28 cellular contexts compared by ENCODE assay signal in the genomic region with DNA sequence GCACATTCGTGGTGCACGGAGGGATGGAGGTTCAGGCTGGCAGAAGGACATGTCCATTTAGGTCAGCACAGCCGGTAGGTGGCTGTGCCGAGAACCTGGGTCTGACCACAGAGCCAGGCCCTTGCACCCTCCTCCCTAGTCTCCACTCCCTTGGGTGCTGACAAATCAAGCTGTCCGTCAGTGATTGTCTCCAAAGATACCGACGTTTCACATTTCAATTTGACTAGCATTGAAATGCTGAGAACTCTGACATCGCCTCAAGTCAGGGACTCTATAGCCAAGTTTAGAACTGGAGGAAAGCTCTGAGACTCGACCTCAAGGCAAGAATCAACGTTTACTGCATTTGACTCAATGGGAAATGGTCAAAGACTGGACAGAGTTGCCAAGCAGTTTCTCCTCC.
DNase-seq lines count a peak whose midpoint lies in the region; ATAC-seq, FAIRE-seq and TF ChIP-seq lines count a peak whose summit lies in the region.
"Had no signal": no experiment of that assay in that cellular context is flagged by ENCODE, and none has a peak within 500 bp of the region (broad histone marks: within the 10 kb centered on the region; RNA-seq: fewer than 3 reads in every experiment).

No MANE protein-coding gene starts in this region.

- BruUV-seq in HepG2 (replicated peaks; lab: Mats Ljungman, UMichigan): no TSS peak

- H3K9me3 ChIP-seq in H1 (ENCODE audit: insufficient read depth in 2 of 2, low read depth in 1 of 2, low read length in 1 of 2) (no peaks in the 10 kb centered on the region), HepG2 (ENCODE audit: low read length) (no peaks in the 10 kb centered on the region), kidney (ENCODE audit: control insufficient read depth in 1 of 2, low read length in 2 of 2) (no peaks in the 10 kb centered on the region)
- H3K9me3 ChIP-seq: esophagus squamous epithelium, left lung, vagina had no signal

- POLR2A ChIA-PET in H1 (lab: Charles Lee; ENCODE audit: partially characterized antibody) (no interaction called here), HepG2 (lab: Yijun Ruan, JAX) (no interaction called here)

- H3K36me3 ChIP-seq in H1 (ENCODE audit: control insufficient read depth in 2 of 4, insufficient read depth in 4 of 4, low read length in 3 of 4) (no peaks in the 10 kb centered on the region), HepG2 (replicated peaks in 1 of 2; ENCODE audit: control insufficient read depth in 1 of 2, insufficient read depth in 2 of 2, low read length in 2 of 2) (no peaks in the 10 kb centered on the region), kidney (ENCODE audit: control insufficient read depth in 1 of 2, insufficient read depth in 2 of 2, low read length in 2 of 2) (no peaks in the 10 kb centered on the region)
- H3K36me3 ChIP-seq: esophagus squamous epithelium, left lung, vagina had no signal

- H4K5ac ChIP-seq in H1 (ENCODE audit: insufficient read length, low read depth, low read length): no peak overlapping the region

- no peak overlapping the region for H3K14ac ChIP-seq in H1 (ENCODE audit: insufficient read length)

- no peak overlapping the region for H2BK20ac ChIP-seq in H1 (ENCODE audit: low read length)

- H3K9ac ChIP-seq in H1 (replicated peaks in 1 of 4; ENCODE audit: extremely low read depth in 1 of 4, low read depth in 3 of 4, low read length in 3 of 4): no peak overlapping the region
- H3K9ac ChIP-seq in HepG2 (ENCODE audit: insufficient read depth, low read depth, low read length): no peak overlapping the region
- H3K9ac ChIP-seq in kidney (ENCODE audit: low read length in 2 of 2): no peak overlapping the region

- 0 out of 2 replicates have a peak overlapping the region, but pooled peaks have one; percentile 10 for H2BK12ac ChIP-seq in H1 (ENCODE audit: low read depth, low read length)

- no peak overlapping the region for H3K4me3 ChIP-seq in GM12865 (ENCODE audit: low read depth, low read length)
- H3K4me3 ChIP-seq in H1 (ENCODE audit: extremely low read depth in 1 of 4, insufficient read depth in 2 of 4, low read depth in 3 of 4, low read length in 4 of 4): no peak overlapping the region
- H3K4me3 ChIP-seq in HepG2 (replicated peaks in 1 of 3; ENCODE audit: insufficient read depth in 1 of 3, low read depth in 2 of 3, low read length in 3 of 3): no peak overlapping the region
- H3K4me3 ChIP-seq in kidney (ENCODE audit: low read length in 2 of 2): no peak overlapping the region
- H3K4me3 ChIP-seq: coronary artery, esophagus squamous epithelium, left lung, SK-N-MC, vagina had no signal

- TF ChIP-seq POLR2A in H1 (IDR thresholded peaks at IDR 0.05; ENCODE audit: control extremely low read depth in 1 of 2, low read depth in 2 of 2, low read length in 2 of 2) (no peak), HepG2 (IDR thresholded peaks at IDR 0.05; ENCODE audit: insufficient read depth in 1 of 2, low read depth in 2 of 2, low read length in 2 of 2) (no peak)

- peak; percentile 34 for ATAC-seq in GM21515 (IDR thresholded peaks at IDR 0.05; ENCODE audit: unreplicated experiment)
- ATAC-seq in HG03095 (IDR thresholded peaks at IDR 0.05; ENCODE audit: unreplicated experiment): peak; percentile 42
- ATAC-seq in HepG2: no peak
- no peak for ATAC-seq in HG03342 (IDR thresholded peaks at IDR 0.05; ENCODE audit: unreplicated experiment)
- ATAC-seq: left lung; naive thymus-derived CD4-positive, alpha-beta T cell; stimulated activated naive CD8-positive, alpha-beta T cell treated with anti-CD3 and anti-CD28 coated beads, Interleukin-15, Interleukin-2, amounts not matched to agents 100 U/mL and 50 U/mL, for 24 hours had no signal

- peak overlapping the region; percentile 26 for H4K91ac ChIP-seq in H1 (replicated peaks; ENCODE audit: insufficient read length, low read length)

- TF ChIP-seq EP300 in H1 (IDR thresholded peaks at IDR 0.05; ENCODE audit: borderline replicate concordance in 1 of 2, low read depth in 2 of 2, low read length in 2 of 2) (no peak), HepG2 (IDR thresholded peaks at IDR 0.05; ENCODE audit: low read depth in 2 of 2, low read length in 2 of 2) (no peak), HepG2 (CRISPR knock-in tag; IDR thresholded peaks at IDR 0.05; ENCODE audit: borderline replicate concordance) (no peak)

- TF ChIP-seq RAD21 in H1 (IDR thresholded peaks at IDR 0.05 in 1 of 2, conservative IDR thresholded peaks at IDR 0.05 in 1 of 2; ENCODE audit: low read depth in 2 of 2, low read length in 2 of 2): no peak
- TF ChIP-seq RAD21 in HepG2 (CRISPR knock-in tag; IDR thresholded peaks at IDR 0.05): no peak

- peak; percentile 38 for DNase-seq in GM12865 (ENCODE audit: low read depth)
- no peak for DNase-seq in H1 (ENCODE audit: low read depth in 1 of 2, low spot score in 2 of 2)
- DNase-seq in HepG2 (ENCODE audit: low spot score): no peak
- no peak for DNase-seq in kidney
- DNase-seq in DMS153 treated with DMSO at 0.1 percent for 48 hours (lab: John Stamatoyannopoulos, UW; ENCODE audit: unreplicated experiment): no peak
- DNase-seq: ACHN; amniotic stem cell; C1 segment of cervical spinal cord; Calu3; esophagus squamous epithelium; HFFc6; naive thymus-derived CD4-positive, alpha-beta T cell; NCI-H1092; NCI-H1930; NCI-H69; retina; stimulated activated CD4-positive, alpha-beta T cell treated with anti-CD3 and anti-CD28 coated beads, Interleukin-4, amount 100 ng/mL, for 1 hour; stimulated activated naive CD8-positive, alpha-beta T cell treated with anti-CD3 and anti-CD28 coated beads, Interleukin-15, Interleukin-2, amounts not matched to agents 100 U/mL and 50 U/mL, for 24 hours had no signal

- CTCF ChIA-PET in H1 (lab: Charles Lee; ENCODE audit: partially characterized antibody) (no interaction called here), HepG2 (lab: Yijun Ruan, JAX; ENCODE audit: low intra/inter-chr PET ratio, low total read pairs) (no interaction called here)

- H3K79me2 ChIP-seq in H1 (ENCODE audit: control insufficient read depth in 1 of 2, insufficient read depth in 2 of 2, low read length in 2 of 2): no peaks in the 10 kb centered on the region
- no peaks in the 10 kb centered on the region for H3K79me2 ChIP-seq in HepG2 (ENCODE audit: insufficient read depth, low read length)

- H2BK15ac ChIP-seq in H1 (ENCODE audit: low read length): peak overlapping the region; percentile 31; the same call in 1 of the 2 replicates

- TF ChIP-seq CTCF in GM12865 (IDR thresholded peaks at IDR 0.05; ENCODE audit: insufficient read depth, low read depth, low read length, missing control alignments): no peak
- no peak for TF ChIP-seq CTCF in H1 (IDR thresholded peaks at IDR 0.05; ENCODE audit: control extremely low read depth in 1 of 3, insufficient read depth in 1 of 3, low read depth in 1 of 3, low read length in 3 of 3)
- TF ChIP-seq CTCF in HepG2 (CRISPR knock-in tag; IDR thresholded peaks at IDR 0.05): no peak
- TF ChIP-seq CTCF in kidney (IDR thresholded peaks at IDR 0.05; ENCODE audit: borderline replicate concordance, extremely low read depth, insufficient read depth): no peak

- WGBS in H1 (ENCODE audit: extremely low coverage in 1 of 2, insufficient coverage in 1 of 2, insufficient read length in 1 of 2, insufficient replicate concordance in 2 of 2, low coverage in 1 of 2, low lambda C conversion rate in 2 of 2, missing lambda C conversion rate in 1 of 2), 2 experiments: 89% methylated on average over 10 of the region's 10 CpGs; no CpG with 5 or more reads in 1 of the 2 experiments
- WGBS in HepG2 (ENCODE audit: low lambda C conversion rate): 30% methylated on average over 2 of the region's 10 CpGs

- in situ Hi-C loops in HepG2 (cut with HindIII; ENCODE audit: extremely low pct_ligation_motif_present, low pct_unique_long_range_greater_than_20kb): no loop called here

- no peaks in the 10 kb centered on the region; the same call in 1 of the 2 replicates for H3K79me1 ChIP-seq in H1 (ENCODE audit: low read depth, low read length)

- H2BK5ac ChIP-seq in H1 (ENCODE audit: low read depth, low read length): 0 out of 2 replicates have a peak overlapping the region, but pooled peaks have one; percentile 18

- H2AK5ac ChIP-seq in H1 (ENCODE audit: low read depth, low read length): no peak overlapping the region

- H3K18ac ChIP-seq in H1 (ENCODE audit: extremely low read depth, low read length): no peak overlapping the region

- H4K8ac ChIP-seq in H1 (ENCODE audit: extremely low read depth, insufficient read depth, low read length): no peak overlapping the region

- H3K27ac ChIP-seq in H1 (ENCODE audit: low read depth, low read length): no peak overlapping the region
- H3K27ac ChIP-seq in HepG2 (ENCODE audit: extremely low read length, insufficient read depth, low read length): no peak overlapping the region
- no peak overlapping the region for H3K27ac ChIP-seq in kidney (ENCODE audit: low read depth in 2 of 2, low read length in 2 of 2)
- H3K27ac ChIP-seq: coronary artery, esophagus squamous epithelium, HL-60, left lung, SK-N-MC, vagina, VCaP had no signal

- H3K23me2 ChIP-seq in H1 (ENCODE audit: low read depth, low read length): peaks cover 3% of the 10 kb centered on the region; the same call in 1 of the 2 replicates

- no peak overlapping the region for H2BK120ac ChIP-seq in H1 (replicated peaks; ENCODE audit: low read depth, low read length)

- H3K4ac ChIP-seq in H1 (replicated peaks; ENCODE audit: insufficient read length, low read depth, low read length): no peak overlapping the region

- no peaks in the 10 kb centered on the region for H4K20me1 ChIP-seq in H1 (replicated peaks in 1 of 2; ENCODE audit: control insufficient read depth in 1 of 2, insufficient read depth in 2 of 2, low read length in 2 of 2)
- H4K20me1 ChIP-seq in HepG2 (ENCODE audit: insufficient read depth, low read length): no peaks in the 10 kb centered on the region

- FAIRE-seq in H1 (lab: Jason Lieb, UNC) (no peak), HepG2 (lab: Jason Lieb, UNC) (no peak), kidney (lab: Jason Lieb, UNC) (no peak)
- FAIRE-seq: frontal cortex had no signal

- 0 out of 2 replicates have a peak overlapping the region, but pooled peaks have one; percentile 44 for H2AFZ ChIP-seq in H1 (ENCODE audit: low read length)
- H2AFZ ChIP-seq in HepG2 (ENCODE audit: low read length): no peak overlapping the region

- H3K23ac ChIP-seq in H1 (ENCODE audit: insufficient read length): no peak overlapping the region

- H3K56ac ChIP-seq in H1 (replicated peaks; ENCODE audit: insufficient read length, low read depth, low read length): no peak overlapping the region

- H3K4me1 ChIP-seq in H1 (replicated peaks in 1 of 4; ENCODE audit: control insufficient read depth in 3 of 4, insufficient read depth in 4 of 4, low read length in 3 of 4) (peaks cover 0 to 11% (median 2%) of the 10 kb centered on the region in 4 experiments; a peak in 1 of 7 replicates), HepG2 (ENCODE audit: insufficient read depth, low read length) (no peaks in the 10 kb centered on the region), kidney (ENCODE audit: control insufficient read depth in 1 of 2, insufficient read depth in 1 of 2, low read depth in 1 of 2, low read length in 2 of 2) (no peaks in the 10 kb centered on the region)
- H3K4me1 ChIP-seq: esophagus squamous epithelium, left lung, vagina had no signal

- H3K4me2 ChIP-seq in H1 (ENCODE audit: insufficient read depth in 1 of 2, low read depth in 2 of 2, low read length in 2 of 2): no peak overlapping the region
- H3K4me2 ChIP-seq in HepG2 (ENCODE audit: low read depth, low read length): no peak overlapping the region

- intact Hi-C loops in HepG2 (cut with micrococcal nuclease; ENCODE audit: unreplicated experiment): no loop called here
- intact Hi-C loops in kidney (cut with DNase I): no loop called here

- H3K27me3 ChIP-seq in H1 (replicated peaks in 1 of 4; ENCODE audit: control insufficient read depth in 3 of 4, extremely low read depth in 1 of 4, insufficient read depth in 3 of 4, low read length in 3 of 4): 0 out of 7 replicates have a peak, but pooled peaks cover 0 to 3% (median 1%) of the 10 kb centered on the region in 4 experiments
- H3K27me3 ChIP-seq in HepG2 (ENCODE audit: control insufficient read depth in 1 of 2, insufficient read depth in 2 of 2, low read length in 2 of 2): peaks cover 2 to 33% of the 10 kb centered on the region in 2 experiments; a peak in 4 of 5 replicates
- H3K27me3 ChIP-seq: vagina had no signal

Comparison
In these comparisons a context has a peak if more than half of its experiments do, and no peak if none do; other contexts are left out.
1. ATAC-seq: peak in GM21515 (single experiment) and HG03095 (single experiment); none in HepG2 (single experiment) and HG03342 (single experiment).